24 cellular contexts compared by ENCODE assay signal in genomic region chr13:47250141-47250540, GRCh38.
DNase-seq lines count a peak whose midpoint lies in the region; ATAC-seq and TF ChIP-seq lines count a peak whose summit lies in the region.
"Had no signal": no experiment of that assay in that cellular context is flagged by ENCODE, and none has a peak within 500 bp of the region (broad histone marks: within the 10 kb centered on the region; RNA-seq: fewer than 3 reads in every experiment).

No MANE protein-coding gene starts in this region.

- no peaks in the 10 kb centered on the region for H3K36me3 Mint-ChIP-seq in immature natural killer cell
- H3K36me3 Mint-ChIP-seq: activated naive CD8-positive, alpha-beta T cell; CD4-positive, CD25-positive, alpha-beta regulatory T cell had no signal

- H3K4me3 ChIP-seq in cardiac fibroblast (replicated peaks in 1 of 2; ENCODE audit: low read depth in 2 of 2, low read length in 2 of 2), result no peak overlapping the region
- H3K4me3 ChIP-seq: gastrocnemius medialis, thyroid gland had no signal

- TF ChIP-seq CTCF in cardiac fibroblast (IDR thresholded peaks at IDR 0.05; ENCODE audit: low read depth, low read length) (no peak), omental fat pad (IDR thresholded peaks at IDR 0.05) (no peak)

- ATAC-seq in omental fat pad (ENCODE audit: low FRiP score), result peak; percentile 94
- ATAC-seq in GM18519 (IDR thresholded peaks at IDR 0.05; ENCODE audit: low FRiP score, unreplicated experiment), result no peak
- ATAC-seq: activated CD8-positive, alpha-beta T cell treated with anti-CD3 and anti-CD28 coated beads, Interleukin-2, amount 10 ng/mL, durations not matched to agents 7 days and 5 days; effector memory CD8-positive, alpha-beta T cell; gastrocnemius medialis; left ventricle myocardium superior; right cardiac atrium had no signal

- H3K9me3 Mint-ChIP-seq in immature natural killer cell, result peaks cover 0 to 10% (median 2%) of the 10 kb centered on the region in 6 donors

- DNase-seq in A172 (ENCODE audit: low spot score) (peak; percentile 45), NCI-H226 (peak; percentile 83), cardiac fibroblast (ENCODE audit: low read depth in 2 of 2) (peak; percentile 64 to 92), omental fat pad (ENCODE audit: low spot score) (no peak), NOMO-1 treated with DMSO at 0.1 percent for 48 hours (lab: John Stamatoyannopoulos, UW; ENCODE audit: unreplicated experiment) (no peak), immature natural killer cell (no peak)
- DNase-seq in activated CD4-positive, alpha-beta T cell treated with anti-CD3 and anti-CD28 coated beads, Interleukin-2, amount 50 U/mL, for 4 hours, result no peak
- DNase-seq: activated CD8-positive, alpha-beta T cell treated with anti-CD3 and anti-CD28 coated beads, Interleukin-2, amount 10 ng/mL, durations not matched to agents 7 days and 5 days; activated T-cell treated with anti-CD3 and anti-CD28 coated beads, Interleukin-2, amount 50 U/mL, for 48 hours; CD4-positive, CD25-positive, alpha-beta regulatory T cell; central memory CD4-positive, alpha-beta T cell; DMS53; effector memory CD8-positive, alpha-beta T cell; gastrocnemius medialis; left ventricle myocardium superior; NCI-H1417; NCI-H2171 treated with DMSO at 0.1 percent for 48 hours; NK-92 treated with Interleukin-12 subunit alpha and Interleukin-12 subunit beta, amount 100 ng/mL, for 24 hours; right cardiac atrium; stimulated activated CD4-positive, alpha-beta T cell treated with anti-CD3 and anti-CD28 coated beads, Interleukin-2, amount 100 ng/mL, for 48 hours; WERI-Rb-1 had no signal

- no peak overlapping the region for H3K27ac Mint-ChIP-seq in immature natural killer cell
- H3K27ac Mint-ChIP-seq: activated CD8-positive, alpha-beta T cell treated with anti-CD3 and anti-CD28 coated beads, Interleukin-2, amount 10 ng/mL, durations not matched to agents 7 days and 5 days; activated naive CD8-positive, alpha-beta T cell; CD4-positive, CD25-positive, alpha-beta regulatory T cell; effector memory CD8-positive, alpha-beta T cell had no signal

- H3K27me3 Mint-ChIP-seq in immature natural killer cell (ENCODE audit: low read depth in 3 of 3), result no peaks in the 10 kb centered on the region
- H3K27me3 Mint-ChIP-seq: CD4-positive, CD25-positive, alpha-beta regulatory T cell; effector memory CD8-positive, alpha-beta T cell had no signal

- H3K4me1 Mint-ChIP-seq in immature natural killer cell, result no peaks in the 10 kb centered on the region
- H3K4me1 Mint-ChIP-seq: CD4-positive, CD25-positive, alpha-beta regulatory T cell had no signal

- H3K4me3 Mint-ChIP-seq in immature natural killer cell, result no peak overlapping the region
- H3K4me3 Mint-ChIP-seq: activated CD8-positive, alpha-beta T cell treated with anti-CD3 and anti-CD28 coated beads, Interleukin-2, amount 10 ng/mL, durations not matched to agents 7 days and 5 days; activated naive CD8-positive, alpha-beta T cell; CD4-positive, CD25-positive, alpha-beta regulatory T cell; effector memory CD8-positive, alpha-beta T cell had no signal

Comparison
In these comparisons a context has a peak if more than half of its experiments do, and no peak if none do; other contexts are left out.
1. DNase-seq: peak in A172 (single experiment), NCI-H226 (single experiment) and cardiac fibroblast (2 of 2); none in omental fat pad (single experiment), NOMO-1 treated with DMSO at 0.1 percent for 48 hours (single experiment), activated CD4-positive, alpha-beta T cell treated with anti-CD3 and anti-CD28 coated beads, Interleukin-2, amount 50 U/mL, for 4 hours (0 of 2) and immature natural killer cell (0 of 3).